7 cellular contexts compared by ENCODE assay signal in genomic region chr1:246077476-246077875, GRCh38.
"Had no signal": no experiment of that assay in that cellular context is flagged by ENCODE, and none has a peak within 500 bp of the region (broad histone marks: within the 10 kb centered on the region; RNA-seq: fewer than 3 reads in every experiment).

No MANE protein-coding gene starts in this region.

- DNase-seq: H9, HCEC 1CT, IMR-90 had no signal

- FAIRE-seq: H1, H54, HTR-8/SVneo had no signal

- H2AFZ ChIP-seq: GM23338 had no signal

- H3K4me2 ChIP-seq: GM23338 had no signal

- H3K4me3 ChIP-seq: GM23338 had no signal
